1 cellular context compared by ENCODE assay signal in the genomic region with DNA sequence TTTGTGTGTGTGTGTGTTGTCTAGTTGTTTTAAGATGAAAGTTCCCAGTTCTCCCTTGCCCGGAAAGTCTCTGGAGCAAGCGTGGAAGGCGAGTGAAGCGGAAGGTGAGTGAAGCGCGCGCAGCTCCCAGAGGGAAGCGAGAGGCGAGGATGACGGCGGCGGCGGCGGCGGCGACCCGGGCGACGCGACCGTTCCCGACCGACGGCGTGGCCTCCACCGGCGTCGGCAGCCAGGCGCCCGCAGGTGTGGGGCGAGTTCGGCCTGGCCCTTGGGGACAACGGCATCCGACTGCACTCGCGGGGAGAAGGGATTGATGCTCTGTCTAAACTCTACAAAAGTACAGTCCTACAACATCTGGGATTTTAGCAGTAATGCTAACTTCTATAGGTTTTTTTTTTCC.
TF ChIP-seq lines count a peak whose summit lies in the region.

No MANE protein-coding gene starts in this region.

TF ChIP-seq in IMR-90, 13 proteins besides CTCF, POLR2A, EP300 and RAD21:
- TF ChIP-seq NFE2L2 (IDR thresholded peaks at IDR 0.05; ENCODE audit: low read depth, low read length) (no peak), MAFK (IDR thresholded peaks at IDR 0.05; ENCODE audit: low read depth, low read length) (no peak), RCOR1 (IDR thresholded peaks at IDR 0.05; ENCODE audit: insufficient replicate concordance, low read length) (no peak)
